ENCODE assay signal across 1 cellular context in genomic region chr10:103083977-103084320, GRCh38.
TF ChIP-seq lines count a peak whose summit lies in the region.

No MANE protein-coding gene starts in this region.

TF ChIP-seq in HepG2, 621 proteins besides CTCF, POLR2A, EP300 and RAD21 (continued from another document):
- TF ChIP-seq THAP7 (CRISPR knock-in tag; IDR thresholded peaks at IDR 0.05) (0 out of 2 replicates have a peak, but pooled peaks have one; percentile 4), TARDBP (CRISPR knock-in tag; IDR thresholded peaks at IDR 0.05) (0 out of 2 replicates have a peak, but pooled peaks have one; percentile 3), RBM22 (optimal IDR thresholded peaks at IDR 0.05; ENCODE audit: low read length) (peak; percentile 1), SMAD1 (CRISPR knock-in tag; IDR thresholded peaks at IDR 0.05; ENCODE audit: borderline replicate concordance, low read depth) (no peak), TFDP2 (CRISPR knock-in tag; IDR thresholded peaks at IDR 0.05) (no peak)
